11 cellular contexts compared by ENCODE assay signal in the genomic region with DNA sequence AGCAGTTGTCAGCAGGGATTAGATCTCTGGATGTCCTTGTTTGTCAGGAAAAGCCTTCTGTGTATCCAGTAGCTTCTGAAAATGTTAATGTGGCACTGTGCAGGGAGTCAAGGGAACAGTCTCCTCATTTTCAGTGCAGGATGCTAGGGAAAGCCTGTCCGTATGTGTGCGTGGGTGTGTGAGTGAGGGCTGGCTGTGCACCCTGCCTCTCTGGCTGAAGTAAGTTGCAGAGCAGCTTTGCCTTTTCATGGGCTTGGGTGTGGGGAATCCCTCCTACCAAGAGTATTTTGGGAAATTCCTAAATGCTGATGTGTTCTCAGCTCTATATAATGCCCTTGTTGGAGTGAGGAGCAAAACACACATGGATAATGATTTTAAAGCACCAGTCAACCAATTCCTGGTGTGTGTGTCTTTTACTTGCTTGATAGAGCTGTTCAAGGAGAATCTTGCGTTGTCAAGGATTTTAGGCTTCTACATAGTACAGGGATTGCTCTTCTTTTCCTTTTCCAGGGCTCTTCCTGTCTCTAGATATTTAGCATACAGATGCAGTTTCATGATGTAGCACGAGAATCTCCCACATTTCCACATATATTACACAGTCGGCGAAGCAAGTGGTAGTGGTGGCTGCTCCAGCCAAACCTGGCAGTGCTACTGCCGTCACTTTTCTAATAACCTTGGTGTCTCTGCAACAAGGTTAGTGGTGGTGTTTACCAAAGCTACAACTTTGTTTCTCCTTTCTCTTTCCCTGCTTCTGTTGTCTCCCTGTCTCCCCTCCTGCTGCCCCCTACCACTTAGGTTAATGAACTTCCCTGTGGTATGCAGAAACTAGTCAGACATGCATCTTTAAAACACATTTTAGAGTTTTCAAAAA.
DNase-seq lines count a peak whose midpoint lies in the region; ATAC-seq and TF ChIP-seq lines count a peak whose summit lies in the region.
"Had no signal": no experiment of that assay in that cellular context is flagged by ENCODE, and none has a peak within 500 bp of the region (broad histone marks: within the 10 kb centered on the region; RNA-seq: fewer than 3 reads in every experiment).

No MANE protein-coding gene starts in this region.

- no peak overlapping the region for H3K4me3 Mint-ChIP-seq in activated naive CD8-positive, alpha-beta T cell treated with anti-CD3 and anti-CD28 coated beads, Interleukin-2, amount 50 U/mL, for 24 hours
- H3K4me3 Mint-ChIP-seq: activated naive CD8-positive, alpha-beta T cell treated with anti-CD3 and anti-CD28 coated beads, Interleukin-2, amount 10 ng/mL, durations not matched to agents 7 days and 5 days had no signal

- no peak overlapping the region for H3K27ac Mint-ChIP-seq in activated naive CD8-positive, alpha-beta T cell treated with anti-CD3 and anti-CD28 coated beads, Interleukin-2, amount 50 U/mL, for 24 hours
- H3K27ac Mint-ChIP-seq: activated naive CD8-positive, alpha-beta T cell treated with anti-CD3 and anti-CD28 coated beads, Interleukin-2, amount 10 ng/mL, durations not matched to agents 7 days and 5 days had no signal

- DNase-seq in ELF-1 (ENCODE audit: low read depth, low spot score), result peak; percentile 53
- peak; percentile 61 for DNase-seq in glomerular visceral epithelial cell (ENCODE audit: extremely low spot score)
- DNase-seq in pons (ENCODE audit: low spot score), result peak; percentile 40
- DNase-seq in NCI-H2196 (lab: John Stamatoyannopoulos, UW; ENCODE audit: unreplicated experiment), result no peak
- no peak for DNase-seq in SK-N-DZ (ENCODE audit: low spot score)
- no peak for DNase-seq in activated naive CD8-positive, alpha-beta T cell treated with anti-CD3 and anti-CD28 coated beads, Interleukin-2, amount 50 U/mL, for 24 hours
- DNase-seq: activated naive CD8-positive, alpha-beta T cell treated with anti-CD3 and anti-CD28 coated beads, Interleukin-2, amount 10 ng/mL, durations not matched to agents 7 days and 5 days; stimulated activated CD4-positive, alpha-beta T cell treated with anti-CD3 and anti-CD28 coated beads, Interleukin-4, amount 100 ng/mL, for 4 hours had no signal

- ATAC-seq in SK-N-SH treated with all-trans-retinoic acid at 6 μM for 48 hours (peak; percentile 86), HG02981 (IDR thresholded peaks at IDR 0.05; ENCODE audit: unreplicated experiment) (no peak)
- ATAC-seq in activated naive CD8-positive, alpha-beta T cell treated with anti-CD3 and anti-CD28 coated beads, Interleukin-2, amount 50 U/mL, for 24 hours, result no peak
- ATAC-seq: GM12878 had no signal

- peaks cover 8% of the 10 kb centered on the region for H3K4me1 Mint-ChIP-seq in activated naive CD8-positive, alpha-beta T cell treated with anti-CD3 and anti-CD28 coated beads, Interleukin-2, amount 50 U/mL, for 24 hours

- no peaks in the 10 kb centered on the region for H3K27me3 Mint-ChIP-seq in activated naive CD8-positive, alpha-beta T cell treated with anti-CD3 and anti-CD28 coated beads, Interleukin-2, amount 50 U/mL, for 24 hours
- H3K27me3 Mint-ChIP-seq: activated naive CD8-positive, alpha-beta T cell treated with anti-CD3 and anti-CD28 coated beads, Interleukin-2, amount 10 ng/mL, durations not matched to agents 7 days and 5 days had no signal

- peaks cover 3% of the 10 kb centered on the region for H3K36me3 Mint-ChIP-seq in activated naive CD8-positive, alpha-beta T cell treated with anti-CD3 and anti-CD28 coated beads, Interleukin-2, amount 50 U/mL, for 24 hours (ENCODE audit: low read depth)

- no peaks in the 10 kb centered on the region for H3K9me3 Mint-ChIP-seq in activated naive CD8-positive, alpha-beta T cell treated with anti-CD3 and anti-CD28 coated beads, Interleukin-2, amount 50 U/mL, for 24 hours

TF ChIP-seq in SK-N-SH treated with all-trans-retinoic acid at 6 μM for 48 hours, 23 proteins besides CTCF, POLR2A, EP300 and RAD21:
- TF ChIP-seq ZNF565 (CRISPR knock-in tag; conservative IDR thresholded peaks at IDR 0.05; ENCODE audit: low read depth) (no peak), ZFP30 (CRISPR knock-in tag; IDR thresholded peaks at IDR 0.05) (no peak), CSDC2 (CRISPR knock-in tag; IDR thresholded peaks at IDR 0.05) (no peak), ZNF8 (CRISPR knock-in tag; IDR thresholded peaks at IDR 0.05) (no peak), BACH2 (CRISPR knock-in tag; IDR thresholded peaks at IDR 0.05; ENCODE audit: borderline replicate concordance) (no peak), RARB (CRISPR knock-in tag; IDR thresholded peaks at IDR 0.05) (no peak)
- TF ChIP-seq, protein P1, sequence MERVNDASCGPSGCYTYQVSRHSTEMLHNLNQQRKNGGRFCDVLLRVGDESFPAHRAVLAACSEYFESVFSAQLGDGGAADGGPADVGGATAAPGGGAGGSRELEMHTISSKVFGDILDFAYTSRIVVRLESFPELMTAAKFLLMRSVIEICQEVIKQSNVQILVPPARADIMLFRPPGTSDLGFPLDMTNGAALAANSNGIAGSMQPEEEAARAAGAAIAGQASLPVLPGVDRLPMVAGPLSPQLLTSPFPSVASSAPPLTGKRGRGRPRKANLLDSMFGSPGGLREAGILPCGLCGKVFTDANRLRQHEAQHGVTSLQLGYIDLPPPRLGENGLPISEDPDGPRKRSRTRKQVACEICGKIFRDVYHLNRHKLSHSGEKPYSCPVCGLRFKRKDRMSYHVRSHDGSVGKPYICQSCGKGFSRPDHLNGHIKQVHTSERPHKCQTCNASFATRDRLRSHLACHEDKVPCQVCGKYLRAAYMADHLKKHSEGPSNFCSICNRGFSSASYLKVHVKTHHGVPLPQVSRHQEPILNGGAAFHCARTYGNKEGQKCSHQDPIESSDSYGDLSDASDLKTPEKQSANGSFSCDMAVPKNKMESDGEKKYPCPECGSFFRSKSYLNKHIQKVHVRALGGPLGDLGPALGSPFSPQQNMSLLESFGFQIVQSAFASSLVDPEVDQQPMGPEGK (CRISPR knock-in tag; IDR thresholded peaks at IDR 0.05; ENCODE audit: borderline replicate concordance), result no peak

Comparison
In these comparisons a context has a peak if more than half of its experiments do, and no peak if none do; other contexts are left out.
1. DNase-seq: peak in ELF-1 (single experiment), glomerular visceral epithelial cell (single experiment) and pons (single experiment); none in NCI-H2196 (single experiment), SK-N-DZ (single experiment) and activated naive CD8-positive, alpha-beta T cell treated with anti-CD3 and anti-CD28 coated beads, Interleukin-2, amount 50 U/mL, for 24 hours (single experiment).